In genomic region chr1:113168946-113169345, GRCh38 we compare ENCODE assay signal across 16 cellular contexts.
"Had no signal": no experiment of that assay in that cellular context is flagged by ENCODE, and none has a peak within 500 bp of the region (broad histone marks: within the 10 kb centered on the region; RNA-seq: fewer than 3 reads in every experiment).

No MANE protein-coding gene starts in this region.

- H3K4me3 ChIP-seq: gastrocnemius medialis, lung, mucosa of descending colon, pancreas, sigmoid colon, stomach, tibial artery, upper lobe of left lung had no signal

- DNase-seq: cortex of kidney; effector memory CD8-positive, alpha-beta T cell; gastrocnemius medialis; head of caudate nucleus; mucosa of descending colon; naive B cell; sigmoid colon; stimulated activated CD4-positive, alpha-beta T cell treated with anti-CD3 and anti-CD28 coated beads, Interleukin-2, amount 100 ng/mL, for 24 hours; stimulated activated CD4-positive, alpha-beta T cell treated with anti-CD3 and anti-CD28 coated beads, Interleukin-4, amount 100 ng/mL, for 24 hours; stimulated activated naive CD4-positive, alpha-beta T cell treated with Interleukin-2 at 50 U/mL for 16 hours; stomach; tibial artery had no signal

- H3K4me1 ChIP-seq: gastrocnemius medialis, sigmoid colon, stomach, tibial artery, upper lobe of left lung had no signal

- H3K27ac ChIP-seq: gastrocnemius medialis, neutrophil, sigmoid colon, stomach, tibial artery, upper lobe of left lung had no signal

- H3K36me3 ChIP-seq: gastrocnemius medialis, neutrophil, pancreas, sigmoid colon, stomach, tibial artery, upper lobe of left lung had no signal

- H3K9me3 ChIP-seq: gastrocnemius medialis, neutrophil, pancreas had no signal

- H3K27me3 ChIP-seq: gastrocnemius medialis, neutrophil, pancreas, sigmoid colon, stomach, tibial artery, upper lobe of left lung had no signal
